Comparison of ENCODE assay signal across 8 cellular contexts in the genomic region with DNA sequence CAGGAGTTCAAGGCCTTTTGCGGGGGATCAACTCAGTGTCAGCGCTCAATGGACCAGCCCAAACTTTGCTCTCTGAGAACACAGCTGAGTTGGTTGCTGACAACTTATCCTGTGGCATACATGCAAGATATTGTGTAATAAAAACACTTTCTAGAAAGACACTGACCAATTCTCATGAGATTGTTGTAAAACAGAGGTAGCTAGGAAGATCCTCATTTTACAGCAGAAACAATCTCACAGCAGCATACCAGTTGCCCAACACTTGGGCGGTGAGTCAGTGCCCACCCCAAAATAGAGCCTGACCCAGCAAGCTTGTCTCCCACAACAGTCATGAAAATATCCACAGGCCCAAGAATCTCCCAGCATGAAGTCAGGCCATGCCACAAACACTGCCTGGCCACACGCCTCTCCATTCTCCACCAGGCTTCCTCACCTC. TPM values are rescaled to one million over a fixed set of nuclear protein-coding genes. Genes with fewer than 3 reads are reported as not detected.
A peak's percentile ranks its signal among the peaks of the same experiment; 100 is the strongest.
DNase-seq lines count a peak whose midpoint lies in the region; ATAC-seq and TF ChIP-seq lines count a peak whose summit lies in the region.

No MANE protein-coding gene starts in this region.

- H3K18ac ChIP-seq in mesenchymal stem cell (ENCODE audit: low read depth in 1 of 2, low read length in 2 of 2) = no peak overlapping the region

- H2BK120ac ChIP-seq in mesenchymal stem cell (ENCODE audit: low read depth, low read length) = no peak overlapping the region

- H3K36me3 ChIP-seq in MM.1S (replicated peaks; ENCODE audit: insufficient read depth, low read length) = 0 out of 2 replicates have a peak, but pooled peaks cover 1% of the 10 kb centered on the region
- H3K36me3 ChIP-seq in mesenchymal stem cell (ENCODE audit: control insufficient read depth in 1 of 2, insufficient read depth in 2 of 2, low read depth in 1 of 2, low read length in 2 of 2) = no peaks in the 10 kb centered on the region

- H4K91ac ChIP-seq in mesenchymal stem cell (ENCODE audit: low read length) = no peak overlapping the region

- H3K4me2 ChIP-seq in MM.1S (ENCODE audit: low read depth, low read length) = peak overlapping the region; percentile 62
- H3K4me2 ChIP-seq in mesenchymal stem cell (ENCODE audit: low read length, poor library complexity, severe bottlenecking) = no peak overlapping the region

- no peak overlapping the region for H4K8ac ChIP-seq in mesenchymal stem cell (ENCODE audit: low read length)

- peaks cover 98% of the 10 kb centered on the region for H3K79me2 ChIP-seq in MM.1S (ENCODE audit: low read length)

- DNase-seq in AG09309 (ENCODE audit: low read depth) (peak; percentile 87), MM.1S (no peak), caudate nucleus (lab: John Stamatoyannopoulos, UW) (peak in 7 of 61 donors; percentile 5 to 23 (median 11)), mesenchymal stem cell (peak; percentile 54), NCI-H82 (lab: John Stamatoyannopoulos, UW) (no peak), G401 (ENCODE audit: low spot score) (no peak)

- WGBS in mesenchymal stem cell = 87% methylated on average over 4 of the region's 4 CpGs

- no peak for TF ChIP-seq CTCF in AG09309 (IDR thresholded peaks at IDR 0.05; ENCODE audit: control insufficient read depth, insufficient read depth, low read depth, low read length, missing control alignments)
- TF ChIP-seq CTCF in MM.1S (IDR thresholded peaks at IDR 0.05; ENCODE audit: low read length) = no peak

- H3K79me1 ChIP-seq in mesenchymal stem cell (replicated peaks; ENCODE audit: low read length, poor library complexity, severe bottlenecking) = no peaks in the 10 kb centered on the region

- H3K4me1 ChIP-seq in MM.1S (ENCODE audit: low read length) (peaks cover 92% of the 10 kb centered on the region), mesenchymal stem cell (ENCODE audit: control insufficient read depth, insufficient read depth, low read depth, low read length) (peaks cover 13% of the 10 kb centered on the region)

- H3K4me3 ChIP-seq in AG09309 (ENCODE audit: control insufficient read depth, low read depth, low read length) = no peak overlapping the region
- no peak overlapping the region for H3K4me3 ChIP-seq in MM.1S (ENCODE audit: low read length)
- peak overlapping the region in 1 of 2 experiments; percentile 2 for H3K4me3 ChIP-seq in mesenchymal stem cell (ENCODE audit: insufficient read depth in 1 of 2, low read depth in 1 of 2, low read length in 2 of 2)

- H2AFZ ChIP-seq in MM.1S (ENCODE audit: low read length) (no peak overlapping the region), mesenchymal stem cell (ENCODE audit: low read depth, low read length) (no peak overlapping the region)

- H2BK5ac ChIP-seq in mesenchymal stem cell (ENCODE audit: low read depth, low read length, poor library complexity, severe bottlenecking) = no peak overlapping the region

- no peak overlapping the region for H3K4ac ChIP-seq in mesenchymal stem cell (ENCODE audit: low read depth in 1 of 2, low read length in 2 of 2)

- H4K20me1 ChIP-seq in MM.1S (ENCODE audit: insufficient read depth, low read length) = no peaks in the 10 kb centered on the region

- H3K27ac ChIP-seq in MM.1S (ENCODE audit: low read length) = peak overlapping the region; percentile 66; the same call in 1 of the 2 replicates
- H3K27ac ChIP-seq in caudate nucleus (ENCODE audit: low read depth, low read length) = peak overlapping the region; percentile 19
- peak overlapping the region; percentile 24 for H3K27ac ChIP-seq in mesenchymal stem cell (ENCODE audit: low read length, poor library complexity, severe bottlenecking)

- H3K9ac ChIP-seq in MM.1S (ENCODE audit: low read length) = no peak overlapping the region
- H3K9ac ChIP-seq in mesenchymal stem cell (ENCODE audit: low read length) = no peak overlapping the region

- in situ Hi-C loops in G401 (cut with HindIII; ENCODE audit: low sequenced_read_pairs) = no loop called here

- no peak overlapping the region for H2BK12ac ChIP-seq in mesenchymal stem cell (ENCODE audit: low read length in 2 of 2)

- peaks cover 55% of the 10 kb centered on the region for H3F3A ChIP-seq in MM.1S (ENCODE audit: insufficient read depth, low read length)

- no peak overlapping the region for H2BK15ac ChIP-seq in mesenchymal stem cell (ENCODE audit: low read depth, poor library complexity, severe bottlenecking)

- no peaks in the 10 kb centered on the region for H3K9me2 ChIP-seq in MM.1S (replicated peaks; ENCODE audit: insufficient read depth, low read length)

- H3K23ac ChIP-seq in mesenchymal stem cell (ENCODE audit: low read length in 2 of 2) = no peak overlapping the region

- no peaks in the 10 kb centered on the region for H3K27me3 ChIP-seq in MM.1S (replicated peaks; ENCODE audit: insufficient read depth, low read length)
- peaks cover 7 to 28% of the 10 kb centered on the region in 2 experiments for H3K27me3 ChIP-seq in mesenchymal stem cell (ENCODE audit: control insufficient read depth in 1 of 2, insufficient read depth in 1 of 2, low read length in 2 of 2)

- ATAC-seq in activated CD4-positive, CD25-positive, alpha-beta regulatory T cell treated with anti-CD3 and anti-CD28 coated beads, Interleukin-2, amount 50 U/mL, for 24 hours = no peak
- no peak for ATAC-seq in HG02642 (IDR thresholded peaks at IDR 0.05; ENCODE audit: poor library complexity, unreplicated experiment)

- H3K9me3 ChIP-seq in MM.1S (replicated peaks; ENCODE audit: insufficient read depth, low read length) = no peaks in the 10 kb centered on the region
- H3K9me3 ChIP-seq in mesenchymal stem cell (ENCODE audit: control insufficient read depth, low read length) = no peaks in the 10 kb centered on the region

- no peak overlapping the region for H2AK5ac ChIP-seq in mesenchymal stem cell (ENCODE audit: low read length, severe bottlenecking)

- H3K14ac ChIP-seq in mesenchymal stem cell (ENCODE audit: low read length in 2 of 2) = no peak overlapping the region

RNA-seq across cellular contexts. Expression of gene KLHL6, which starts 18.2 kb away (rescaled TPM):
- 0.01 TPM for polyA plus RNA-seq in mesenchymal stem cell (2013, experiment 1 of 2)
- polyA plus RNA-seq in mesenchymal stem cell (2013, experiment 2 of 2) = 0.01 TPM
- total RNA-seq in G401 (2014; rRNA removed; shearing (Covaris generic)) = not detected in 2 replicates

Comparison
In these comparisons a context has a peak if more than half of its experiments do, and no peak if none do; other contexts are left out.
1. DNase-seq: peak in AG09309 (single experiment) and mesenchymal stem cell (single experiment); none in MM.1S (single experiment), NCI-H82 (single experiment) and G401 (single experiment).
2. Peak in every context shown above with its lines, with median percentiles within 50 percentile points of each other: H3K27ac ChIP-seq.